In genomic region chr2:233022561-233022960, GRCh38 we compare ENCODE assay signal across 19 cellular contexts. TPM values are rescaled to one million over a fixed set of nuclear protein-coding genes. Genes with fewer than 3 reads are reported as not detected.
DNase-seq lines count a peak whose midpoint lies in the region; ATAC-seq, FAIRE-seq and TF ChIP-seq lines count a peak whose summit lies in the region.
"Had no signal": no experiment of that assay in that cellular context is flagged by ENCODE, and none has a peak within 500 bp of the region (broad histone marks: within the 10 kb centered on the region; RNA-seq: fewer than 3 reads in every experiment).

No MANE protein-coding gene starts in this region.

- no peaks in the 10 kb centered on the region for H3K36me3 Mint-ChIP-seq in stimulated activated memory B cell treated with anti-CD40 and anti-IgM and Interleukin-4, amounts not matched to agents 10 μg/mL and 1 μg/mL and 100 μg/mL, for 72 hours

- no peaks in the 10 kb centered on the region for H3K4me1 ChIP-seq in neuronal stem cell (ENCODE audit: control insufficient read depth in 2 of 2, insufficient read depth in 1 of 2, low read depth in 1 of 2, low read length in 2 of 2)
- H3K4me1 ChIP-seq: BLaER1, Caco-2 had no signal

- H3K27me3 Mint-ChIP-seq in stimulated activated memory B cell treated with anti-CD40 and anti-IgM and Interleukin-4, amounts not matched to agents 10 μg/mL and 1 μg/mL and 100 μg/mL, for 72 hours = no peaks in the 10 kb centered on the region

- WGBS in neuronal stem cell (ENCODE audit: extremely low coverage in 2 of 2, insufficient read length in 2 of 2, insufficient replicate concordance in 1 of 2), 2 donors = no CpG with 5 or more reads among the region's 8 CpGs

- H3K9me3 Mint-ChIP-seq in stimulated activated memory B cell treated with anti-CD40 and anti-IgM and Interleukin-4, amounts not matched to agents 10 μg/mL and 1 μg/mL and 100 μg/mL, for 72 hours = no peaks in the 10 kb centered on the region
- H3K9me3 Mint-ChIP-seq: H9 had no signal

- H2BK5ac ChIP-seq in neuronal stem cell (ENCODE audit: low read length) = no peak overlapping the region

- no peak overlapping the region for H3K9ac ChIP-seq in neuronal stem cell (ENCODE audit: low read depth, low read length, poor library complexity)
- H3K9ac ChIP-seq: BLaER1, GM23248 had no signal

- no peak overlapping the region for H2BK15ac ChIP-seq in neuronal stem cell (ENCODE audit: low read length)

- FAIRE-seq in bronchial epithelial cell (lab: Jason Lieb, UNC) = peak; percentile 40
- FAIRE-seq: GM12878, GM18507, HepG2, HTR-8/SVneo had no signal

- no peaks in the 10 kb centered on the region for H3K27me3 ChIP-seq in bronchial epithelial cell (ENCODE audit: control insufficient read depth, insufficient read depth, low read length)
- no peaks in the 10 kb centered on the region for H3K27me3 ChIP-seq in neuronal stem cell (ENCODE audit: control insufficient read depth in 3 of 3, insufficient read depth in 3 of 3, low read depth in 1 of 3, low read length in 3 of 3)
- no peaks in the 10 kb centered on the region for H3K27me3 ChIP-seq in MG63
- H3K27me3 ChIP-seq: BLaER1 had no signal

- H2AFZ ChIP-seq in neuronal stem cell (ENCODE audit: low read length) = no peak overlapping the region
- H2AFZ ChIP-seq: GM23248 had no signal

- no peaks in the 10 kb centered on the region for H3K4me1 Mint-ChIP-seq in stimulated activated memory B cell treated with anti-CD40 and anti-IgM and Interleukin-4, amounts not matched to agents 10 μg/mL and 1 μg/mL and 100 μg/mL, for 72 hours
- H3K4me1 Mint-ChIP-seq: CD8-positive, alpha-beta memory T cell had no signal

- H3K79me1 ChIP-seq in neuronal stem cell (ENCODE audit: low read depth, low read length) = no peaks in the 10 kb centered on the region

- no peak overlapping the region for H4K8ac ChIP-seq in neuronal stem cell (ENCODE audit: low read depth, low read length)

- H3K36me3 ChIP-seq in bronchial epithelial cell (ENCODE audit: control insufficient read depth, insufficient read depth, low read length) (no peaks in the 10 kb centered on the region), neuronal stem cell (replicated peaks in 1 of 2; ENCODE audit: control insufficient read depth in 2 of 2, insufficient read depth in 2 of 2, low read length in 2 of 2) (no peaks in the 10 kb centered on the region), MG63 (no peaks in the 10 kb centered on the region)
- H3K36me3 ChIP-seq: BLaER1 had no signal

- H3K27ac Mint-ChIP-seq in stimulated activated memory B cell treated with anti-CD40 and anti-IgM and Interleukin-4, amounts not matched to agents 10 μg/mL and 1 μg/mL and 100 μg/mL, for 72 hours = no peak overlapping the region
- H3K27ac Mint-ChIP-seq: H9 had no signal

- no peak overlapping the region for H3K23ac ChIP-seq in neuronal stem cell (ENCODE audit: low read depth, low read length, poor library complexity)

- H2BK120ac ChIP-seq in neuronal stem cell (ENCODE audit: low read depth, low read length) = no peak overlapping the region

- H3K4me3 Mint-ChIP-seq in stimulated activated memory B cell treated with anti-CD40 and anti-IgM and Interleukin-4, amounts not matched to agents 10 μg/mL and 1 μg/mL and 100 μg/mL, for 72 hours = no peak overlapping the region
- H3K4me3 Mint-ChIP-seq: CD8-positive, alpha-beta memory T cell; H9 had no signal

- no peak overlapping the region for H2AK5ac ChIP-seq in neuronal stem cell (ENCODE audit: low read depth, low read length)

- peak; percentile 31 for ATAC-seq in stimulated activated memory B cell treated with anti-CD40 and anti-IgM and Interleukin-4, amounts not matched to agents 10 μg/mL and 1 μg/mL and 100 μg/mL, for 72 hours
- ATAC-seq in HG03025 (IDR thresholded peaks at IDR 0.05; ENCODE audit: low FRiP score, unreplicated experiment) (no peak), HG03571 (IDR thresholded peaks at IDR 0.05; ENCODE audit: unreplicated experiment) (no peak)
- ATAC-seq: GM12878 had no signal

- no peak overlapping the region for H3K27ac ChIP-seq in neuronal stem cell (replicated peaks; ENCODE audit: low read length)
- H3K27ac ChIP-seq: BLaER1, GM23248 had no signal

- H3K4me2 ChIP-seq in neuronal stem cell (ENCODE audit: insufficient read depth, low read length, poor library complexity, severe bottlenecking) = no peak overlapping the region
- H3K4me2 ChIP-seq: BLaER1 had no signal

- H3K9me3 ChIP-seq in neuronal stem cell (replicated peaks in 1 of 2; ENCODE audit: control insufficient read depth in 2 of 2, insufficient read depth in 1 of 2, low read depth in 1 of 2, low read length in 2 of 2) = no peaks in the 10 kb centered on the region
- peaks cover 6% of the 10 kb centered on the region; the same call in 1 of the 2 replicates for H3K9me3 ChIP-seq in MG63
- H3K9me3 ChIP-seq: Caco-2 had no signal

- H3K4ac ChIP-seq in neuronal stem cell (ENCODE audit: low read length) = no peak overlapping the region

- H3K4me3 ChIP-seq in bronchial epithelial cell (ENCODE audit: low read depth, low read length) (no peak overlapping the region), neuronal stem cell (ENCODE audit: low read length in 2 of 2) (no peak overlapping the region), MG63 (no peak overlapping the region)
- H3K4me3 ChIP-seq: BLaER1, GM12878, GM23248 had no signal

- peak overlapping the region; percentile 8 for H3K18ac ChIP-seq in neuronal stem cell (ENCODE audit: low read length)

- no peak for TF ChIP-seq CTCF in bronchial epithelial cell (IDR thresholded peaks at IDR 0.05; ENCODE audit: insufficient read depth, low read length, severe bottlenecking)

- H2BK12ac ChIP-seq in neuronal stem cell (ENCODE audit: low read length) = no peak overlapping the region

- no peak overlapping the region for H4K91ac ChIP-seq in neuronal stem cell (ENCODE audit: low read depth, low read length, poor library complexity)

- DNase-seq in ELF-1 (ENCODE audit: low read depth, low spot score) (peak; percentile 7), bronchial epithelial cell (ENCODE audit: low read depth) (peak; percentile 13), neuronal stem cell (ENCODE audit: low spot score) (no peak), MG63 (no peak)
- DNase-seq: 8988T, AML-193, Caco-2, DMS53, GM23248, H9 had no signal

- H3K14ac ChIP-seq in neuronal stem cell (ENCODE audit: low read length) = no peak overlapping the region

RNA-seq across cellular contexts. Expression of gene NGEF, which starts 9.5 kb away (rescaled TPM):
- 0.53 and 6.1 TPM in 2 replicates for total RNA-seq in bronchial epithelial cell
- polyA plus RNA-seq in neuronal stem cell (2013, experiment 1 of 2) = 5.6 TPM
- polyA plus RNA-seq in neuronal stem cell (2013, experiment 2 of 2) = 5.3 TPM
- 26.1 and 52.2 TPM in 2 replicates for total RNA-seq in MG63 (2014; rRNA removed; shearing (Covaris generic); ENCODE audit: low replicate concordance)
- total RNA-seq: GM12878 had no signal
- polyA plus RNA-seq: CD8-positive, alpha-beta memory T cell; GM23248 had no signal

RNA-seq across cellular contexts. Expression of gene NEU2, which starts 9.9 kb away (rescaled TPM):
- total RNA-seq in bronchial epithelial cell = not detected in 2 replicates
- polyA plus RNA-seq in neuronal stem cell (2013, experiment 1 of 2) = not detected
- not detected for polyA plus RNA-seq in neuronal stem cell (2013, experiment 2 of 2)
- not detected in 2 replicates for total RNA-seq in MG63 (2014; rRNA removed; shearing (Covaris generic); ENCODE audit: low replicate concordance)
- total RNA-seq: Caco-2; CD8-positive, alpha-beta memory T cell; GM12878; GM23248; H9; HepG2 had no signal
- polyA plus RNA-seq: CD8-positive, alpha-beta memory T cell; GM12878; GM23248; HepG2 had no signal

RNA-seq across cellular contexts. Expression of gene INPP5D, which starts 37.6 kb away (rescaled TPM):
- 24.1 and 26.6 TPM in 2 replicates for total RNA-seq in bronchial epithelial cell
- 4.5 TPM for polyA plus RNA-seq in neuronal stem cell (2013, experiment 1 of 2)
- 4.4 TPM for polyA plus RNA-seq in neuronal stem cell (2013, experiment 2 of 2)
- not detected in 2 replicates for total RNA-seq in MG63 (2014; rRNA removed; shearing (Covaris generic); ENCODE audit: low replicate concordance)
- total RNA-seq: Caco-2, GM23248 had no signal

Comparison
In these comparisons a context has a peak if more than half of its experiments do, and no peak if none do; other contexts are left out.
1. DNase-seq: peak in ELF-1 (single experiment) and bronchial epithelial cell (single experiment); none in neuronal stem cell (single experiment) and MG63 (single experiment).
2. RNA of gene INPP5D, which starts 37.6 kb away (total RNA-seq): 24.1 to 26.6 TPM in bronchial epithelial cell; not detected in MG63; every median in the first group is over 10 times any median in the second.